27 cellular contexts compared by ENCODE assay signal in the genomic region with DNA sequence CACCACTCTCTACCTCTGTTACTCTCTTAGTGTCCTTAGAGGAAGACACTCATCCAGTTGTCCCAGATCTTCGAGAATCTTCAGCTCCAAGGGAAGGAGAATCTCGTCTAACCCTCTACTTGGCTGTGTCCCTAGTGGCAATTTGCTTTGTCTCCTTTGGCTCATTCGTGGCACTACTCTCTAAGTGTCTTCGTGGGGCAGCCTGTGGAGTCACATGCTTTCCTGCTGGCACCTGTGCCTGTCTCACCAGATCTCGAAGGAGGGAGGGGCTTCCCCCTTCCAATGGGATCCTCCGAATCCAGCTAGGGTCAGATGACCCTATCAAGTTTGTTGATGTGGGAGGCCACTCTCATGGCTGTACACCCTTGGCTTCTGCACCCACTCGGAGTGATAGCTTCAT. TPM values are rescaled to one million over a fixed set of nuclear protein-coding genes. Genes with fewer than 3 reads are reported as not detected.
DNase-seq lines count a peak whose midpoint lies in the region; ATAC-seq, FAIRE-seq and TF ChIP-seq lines count a peak whose summit lies in the region.
"Had no signal": no experiment of that assay in that cellular context is flagged by ENCODE, and none has a peak within 500 bp of the region (broad histone marks: within the 10 kb centered on the region; RNA-seq: fewer than 3 reads in every experiment).

No MANE protein-coding gene starts in this region.

- CTCF ChIA-PET in Calu3 (lab: Charles Lee), result interaction anchor here (1.1 kb wide), 1 partner anchor 79 kb away, joined by 3 read pairs; no protein-coding TSS in a partner anchor

- H3K36me3 ChIP-seq in bronchial epithelial cell (ENCODE audit: control insufficient read depth, insufficient read depth, low read length), result peaks cover 5% of the 10 kb centered on the region

- intact Hi-C loops in Calu3 (cut with micrococcal nuclease; ENCODE audit: unreplicated experiment), result no loop called here

- ATAC-seq in natural killer cell treated with Interleukin-12 subunit alpha and Interleukin-12 subunit beta and Interleukin-15 and Interleukin-18, amount 100 ng/mL, for 72 hours, result no peak
- ATAC-seq in HG02973 (IDR thresholded peaks at IDR 0.05; ENCODE audit: unreplicated experiment), result no peak
- ATAC-seq: A549, Right ventricle myocardium inferior had no signal

- H3K4me1 Mint-ChIP-seq in Calu3 (ENCODE audit: low read depth, unreplicated experiment) (no peaks in the 10 kb centered on the region), osteocyte (ENCODE audit: unreplicated experiment) (peaks cover 27% of the 10 kb centered on the region)
- H3K4me1 Mint-ChIP-seq in natural killer cell treated with Interleukin-12 subunit alpha and Interleukin-12 subunit beta and Interleukin-15 and Interleukin-18, amount 100 ng/mL, for 72 hours (ENCODE audit: low read depth in 2 of 2), result peaks cover 4 to 12% of the 10 kb centered on the region in 2 donors

- no peak for TF ChIP-seq CTCF in Calu3 (IDR thresholded peaks at IDR 0.05; ENCODE audit: unreplicated experiment)
- TF ChIP-seq CTCF in bronchial epithelial cell (IDR thresholded peaks at IDR 0.05; ENCODE audit: insufficient read depth, low read length, severe bottlenecking), result no peak
- TF ChIP-seq CTCF in osteocyte (IDR thresholded peaks at IDR 0.05), result no peak

- H3K9me3 Mint-ChIP-seq in Calu3 (ENCODE audit: low read depth, unreplicated experiment), result peaks cover 8% of the 10 kb centered on the region
- no peaks in the 10 kb centered on the region for H3K9me3 Mint-ChIP-seq in osteocyte (ENCODE audit: unreplicated experiment)
- H3K9me3 Mint-ChIP-seq in natural killer cell treated with Interleukin-12 subunit alpha and Interleukin-12 subunit beta and Interleukin-15 and Interleukin-18, amount 100 ng/mL, for 72 hours, result no peaks in the 10 kb centered on the region
- H3K9me3 Mint-ChIP-seq: CD4-positive, alpha-beta T cell had no signal

- DNase-seq in Calu3 (no peak), bronchial epithelial cell (ENCODE audit: low read depth) (no peak), osteocyte (ENCODE audit: extremely low spot score, unreplicated experiment) (peak; percentile 62), islet precursor cell (no peak), activated T-cell treated with anti-CD3 and anti-CD28 coated beads for 4 hours (no peak)
- DNase-seq in natural killer cell treated with Interleukin-12 subunit alpha and Interleukin-12 subunit beta and Interleukin-15 and Interleukin-18, amount 100 ng/mL, for 72 hours (ENCODE audit: low spot score), result no peak
- DNase-seq: CD4-positive, alpha-beta T cell; DMS153; H7; KG1; NCI-H1092; NCI-H1436; NCI-H187 treated with DMSO at 0.1 percent for 48 hours; NCI-H2107; NCI-H446 treated with DMSO at 0.1 percent for 48 hours; NCI-H526 treated with DMSO at 0.1 percent for 48 hours had no signal

- H3K27me3 ChIP-seq in bronchial epithelial cell (ENCODE audit: control insufficient read depth, insufficient read depth, low read length) (peaks cover 4% of the 10 kb centered on the region), layer of hippocampus (ENCODE audit: control insufficient read depth, insufficient read depth, low read length) (peaks cover 14% of the 10 kb centered on the region)
- H3K27me3 ChIP-seq: SJSA1 had no signal

- no peaks in the 10 kb centered on the region for H3K27me3 Mint-ChIP-seq in Calu3 (ENCODE audit: unreplicated experiment)
- H3K27me3 Mint-ChIP-seq in osteocyte (ENCODE audit: unreplicated experiment), result no peaks in the 10 kb centered on the region
- H3K27me3 Mint-ChIP-seq in natural killer cell treated with Interleukin-12 subunit alpha and Interleukin-12 subunit beta and Interleukin-15 and Interleukin-18, amount 100 ng/mL, for 72 hours, result peaks cover 55 to 57% of the 10 kb centered on the region in 2 donors

- peak overlapping the region; percentile 6 for H3K27ac Mint-ChIP-seq in Calu3 (ENCODE audit: unreplicated experiment)
- no peak overlapping the region for H3K27ac Mint-ChIP-seq in osteocyte (ENCODE audit: unreplicated experiment)
- no peak overlapping the region for H3K27ac Mint-ChIP-seq in natural killer cell treated with Interleukin-12 subunit alpha and Interleukin-12 subunit beta and Interleukin-15 and Interleukin-18, amount 100 ng/mL, for 72 hours
- H3K27ac Mint-ChIP-seq: B cell; CD4-positive, alpha-beta T cell had no signal

- peak; percentile 70 for FAIRE-seq in bronchial epithelial cell (lab: Jason Lieb, UNC)
- FAIRE-seq: A549, GM12892, GM19239 had no signal

- peaks cover 12% of the 10 kb centered on the region for H3K36me3 Mint-ChIP-seq in Calu3 (ENCODE audit: insufficient read depth, unreplicated experiment)
- H3K36me3 Mint-ChIP-seq in osteocyte (ENCODE audit: unreplicated experiment), result peaks cover 24% of the 10 kb centered on the region
- H3K36me3 Mint-ChIP-seq in natural killer cell treated with Interleukin-12 subunit alpha and Interleukin-12 subunit beta and Interleukin-15 and Interleukin-18, amount 100 ng/mL, for 72 hours, result no peaks in the 10 kb centered on the region

- peak overlapping the region; percentile 27 for H3K27ac ChIP-seq in layer of hippocampus (ENCODE audit: low read depth, low read length)
- H3K27ac ChIP-seq: A549, HL-60, SJSA1 had no signal

- no peak overlapping the region for H3K4me3 Mint-ChIP-seq in Calu3 (ENCODE audit: low read depth, unreplicated experiment)
- H3K4me3 Mint-ChIP-seq in osteocyte (ENCODE audit: unreplicated experiment), result no peak overlapping the region
- no peak overlapping the region for H3K4me3 Mint-ChIP-seq in natural killer cell treated with Interleukin-12 subunit alpha and Interleukin-12 subunit beta and Interleukin-15 and Interleukin-18, amount 100 ng/mL, for 72 hours
- H3K4me3 Mint-ChIP-seq: B cell; CD4-positive, alpha-beta T cell had no signal

- BruUV-seq in Calu3 (replicated peaks; lab: Mats Ljungman, UMichigan), result no TSS peak

- no peak overlapping the region for H3K4me3 ChIP-seq in bronchial epithelial cell (ENCODE audit: low read depth, low read length)
- H3K4me3 ChIP-seq: A549, SJSA1 had no signal

RNA-seq across cellular contexts. Expression of a gene that starts 1.8 kb away (rescaled TPM):
- total RNA-seq in Calu3 (2022) (1.5 and 2.1 TPM in 2 replicates), bronchial epithelial cell (0.26 and 0.77 TPM in 2 replicates), osteocyte (1.4 and 1.9 TPM in 2 replicates)
- total RNA-seq in natural killer cell treated with Interleukin-12 subunit alpha and Interleukin-12 subunit beta and Interleukin-15 and Interleukin-18, amount 100 ng/mL, for 72 hours, result under 1 TPM in 1 of 2 donors, not detected in 1; 0.17 TPM
- total RNA-seq: CD4-positive, alpha-beta T cell had no signal

RNA-seq across cellular contexts. Expression of a gene that starts 2.3 kb away (rescaled TPM):
- total RNA-seq in Calu3 (2022) (1.2 and 2.2 TPM in 2 replicates), bronchial epithelial cell (0.53 and 0.90 TPM in 2 replicates), osteocyte (2.8 and 3.7 TPM in 2 replicates)
- total RNA-seq in natural killer cell treated with Interleukin-12 subunit alpha and Interleukin-12 subunit beta and Interleukin-15 and Interleukin-18, amount 100 ng/mL, for 72 hours, result under 1 TPM in 1 of 2 donors, not detected in 1; 0.26 TPM
- total RNA-seq: CD4-positive, alpha-beta T cell; G401; HT-29 had no signal

RNA-seq across cellular contexts. Expression of a gene that starts 11.4 kb away (rescaled TPM):
- total RNA-seq in Calu3 (2022) (49.4 and 73.0 TPM in 2 replicates), bronchial epithelial cell (9.5 and 17.4 TPM in 2 replicates), osteocyte (92.4 and 99.9 TPM in 2 replicates)
- total RNA-seq in natural killer cell treated with Interleukin-12 subunit alpha and Interleukin-12 subunit beta and Interleukin-15 and Interleukin-18, amount 100 ng/mL, for 72 hours, result 1 to 10 TPM in 1 of 2 donors, under 1 TPM in 1; 0.33 to 1.8 TPM
- total RNA-seq: CD4-positive, alpha-beta T cell had no signal

RNA-seq across cellular contexts. Expression of a gene that starts 56.8 kb away (rescaled TPM):
- 2.1 and 2.9 TPM in 2 replicates for total RNA-seq in Calu3 (2022)
- 0.79 and 1.4 TPM in 2 replicates for total RNA-seq in bronchial epithelial cell
- 2.0 and 2.1 TPM in 2 replicates for total RNA-seq in osteocyte
- 1 to 10 TPM in 1 of 2 donors, under 1 TPM in 1; 0.69 to 1.4 TPM for total RNA-seq in natural killer cell treated with Interleukin-12 subunit alpha and Interleukin-12 subunit beta and Interleukin-15 and Interleukin-18, amount 100 ng/mL, for 72 hours
- total RNA-seq: CD4-positive, alpha-beta T cell; G401 had no signal
